ENCODE assay signal across 1 cellular context in the genomic region with DNA sequence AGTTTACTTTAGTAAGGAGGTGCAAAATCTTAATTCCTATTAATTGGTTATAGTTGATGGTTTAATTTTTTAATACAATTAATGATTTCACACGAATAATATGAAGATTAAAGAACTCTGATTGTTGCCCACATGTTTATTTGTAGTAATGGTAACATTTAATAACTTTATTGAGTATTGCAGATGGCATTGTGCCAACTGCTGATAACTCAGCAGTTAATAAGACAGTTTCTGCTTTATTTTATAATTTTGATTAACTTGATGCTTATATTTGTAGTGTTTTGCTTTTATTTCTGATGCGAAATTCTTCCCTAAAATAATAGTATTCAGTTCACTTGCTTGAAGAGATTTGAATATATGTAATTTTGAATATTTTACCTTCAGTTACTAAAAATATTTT.
TF ChIP-seq lines count a peak whose summit lies in the region.

No MANE protein-coding gene starts in this region.

TF ChIP-seq in GM12878, 131 proteins besides CTCF, POLR2A, EP300 and RAD21:
- TF ChIP-seq ZNF217 (IDR thresholded peaks at IDR 0.05) = no peak
- no peak for TF ChIP-seq ZBTB40 (IDR thresholded peaks at IDR 0.05; ENCODE audit: borderline replicate concordance)
- TF ChIP-seq SP1 (IDR thresholded peaks at IDR 0.05; ENCODE audit: low read depth, low read length) = no peak
- TF ChIP-seq DPF2 (IDR thresholded peaks at IDR 0.05) = no peak
- TF ChIP-seq, protein P1, sequence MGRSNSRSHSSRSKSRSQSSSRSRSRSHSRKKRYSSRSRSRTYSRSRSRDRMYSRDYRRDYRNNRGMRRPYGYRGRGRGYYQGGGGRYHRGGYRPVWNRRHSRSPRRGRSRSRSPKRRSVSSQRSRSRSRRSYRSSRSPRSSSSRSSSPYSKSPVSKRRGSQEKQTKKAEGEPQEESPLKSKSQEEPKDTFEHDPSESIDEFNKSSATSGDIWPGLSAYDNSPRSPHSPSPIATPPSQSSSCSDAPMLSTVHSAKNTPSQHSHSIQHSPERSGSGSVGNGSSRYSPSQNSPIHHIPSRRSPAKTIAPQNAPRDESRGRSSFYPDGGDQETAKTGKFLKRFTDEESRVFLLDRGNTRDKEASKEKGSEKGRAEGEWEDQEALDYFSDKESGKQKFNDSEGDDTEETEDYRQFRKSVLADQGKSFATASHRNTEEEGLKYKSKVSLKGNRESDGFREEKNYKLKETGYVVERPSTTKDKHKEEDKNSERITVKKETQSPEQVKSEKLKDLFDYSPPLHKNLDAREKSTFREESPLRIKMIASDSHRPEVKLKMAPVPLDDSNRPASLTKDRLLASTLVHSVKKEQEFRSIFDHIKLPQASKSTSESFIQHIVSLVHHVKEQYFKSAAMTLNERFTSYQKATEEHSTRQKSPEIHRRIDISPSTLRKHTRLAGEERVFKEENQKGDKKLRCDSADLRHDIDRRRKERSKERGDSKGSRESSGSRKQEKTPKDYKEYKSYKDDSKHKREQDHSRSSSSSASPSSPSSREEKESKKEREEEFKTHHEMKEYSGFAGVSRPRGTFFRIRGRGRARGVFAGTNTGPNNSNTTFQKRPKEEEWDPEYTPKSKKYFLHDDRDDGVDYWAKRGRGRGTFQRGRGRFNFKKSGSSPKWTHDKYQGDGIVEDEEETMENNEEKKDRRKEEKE (IDR thresholded peaks at IDR 0.05) = no peak
- no peak for TF ChIP-seq CHD1 (IDR thresholded peaks at IDR 0.05; ENCODE audit: low read depth, low read length)
